16 cellular contexts compared by ENCODE assay signal in genomic region chr1:40789675-40790430, GRCh38. TPM values are rescaled to one million over a fixed set of nuclear protein-coding genes. Genes with fewer than 3 reads are reported as not detected.
DNase-seq lines count a peak whose midpoint lies in the region; ATAC-seq and TF ChIP-seq lines count a peak whose summit lies in the region.
"Had no signal": no experiment of that assay in that cellular context is flagged by ENCODE, and none has a peak within 500 bp of the region (broad histone marks: within the 10 kb centered on the region; RNA-seq: fewer than 3 reads in every experiment).

No MANE protein-coding gene starts in this region.

- peaks cover 0 to 15% (median 3%) of the 10 kb centered on the region in 9 donors for H3K4me1 ChIP-seq in heart right ventricle
- H3K4me1 ChIP-seq in gastroesophageal sphincter: peaks cover 0 to 99% (median 23%) of the 10 kb centered on the region in 3 donors
- peaks cover 40% of the 10 kb centered on the region for H3K4me1 ChIP-seq in rectal smooth muscle tissue (ENCODE audit: control insufficient read depth, insufficient read depth, low read length)
- H3K4me1 ChIP-seq: Caco-2 had no signal

- DNase-seq in Right ventricle myocardium inferior (ENCODE audit: missing footprints) (peak; percentile 5), heart right ventricle (no peak), SW 1271 (lab: John Stamatoyannopoulos, UW) (no peak)
- DNase-seq in activated CD4-positive, alpha-beta T cell treated with anti-CD3 and anti-CD28 coated beads, Interleukin-2, amount 50 U/mL, for 4 hours: no peak
- DNase-seq: Caco-2, NCI-H1092 treated with DMSO at 0.1 percent for 48 hours, NCI-H1694 treated with DMSO at 0.1 percent for 48 hours, SHP77 treated with DMSO at 0.1 percent for 48 hours had no signal

- H3K9me3 ChIP-seq in heart right ventricle (no peaks in the 10 kb centered on the region), gastroesophageal sphincter (no peaks in the 10 kb centered on the region)
- H3K9me3 ChIP-seq: Caco-2 had no signal

- H3K27me3 ChIP-seq in heart right ventricle (peaks cover 0 to 9% (median 0%) of the 10 kb centered on the region in 7 donors), gastroesophageal sphincter (no peaks in the 10 kb centered on the region), rectal smooth muscle tissue (ENCODE audit: control insufficient read depth, insufficient read depth, low read length) (no peaks in the 10 kb centered on the region)

- ATAC-seq in Right ventricle myocardium inferior (no peak), heart right ventricle (no peak), gastroesophageal sphincter (no peak), HG03175 (IDR thresholded peaks at IDR 0.05; ENCODE audit: unreplicated experiment) (no peak), HG02798 (IDR thresholded peaks at IDR 0.05; ENCODE audit: poor library complexity, unreplicated experiment) (no peak)
- ATAC-seq: HCT116 had no signal

- TF ChIP-seq EP300 in gastroesophageal sphincter (IDR thresholded peaks at IDR 0.05): no peak

- no peak for TF ChIP-seq POLR2A in gastroesophageal sphincter (IDR thresholded peaks at IDR 0.05)

- H3K4me3 ChIP-seq in heart right ventricle: no peak overlapping the region
- H3K4me3 ChIP-seq in gastroesophageal sphincter: no peak overlapping the region
- no peak overlapping the region for H3K4me3 ChIP-seq in rectal smooth muscle tissue (ENCODE audit: low read length)

- H3K27ac ChIP-seq in heart right ventricle (no peak overlapping the region), gastroesophageal sphincter (peak overlapping the region in 3 of 4 donors; percentile 64 to 92 (median 90)), rectal smooth muscle tissue (ENCODE audit: low read depth, low read length) (peak overlapping the region; percentile 59)
- H3K27ac ChIP-seq: C4-2B, KMS-11 had no signal

- intact Hi-C loops in Right ventricle myocardium inferior (cut with DNase I) (no loop called here), heart right ventricle (cut with DNase I) (no loop called here)

- no peak overlapping the region for H3K9ac ChIP-seq in rectal smooth muscle tissue (ENCODE audit: low read length)
- H3K9ac ChIP-seq: KMS-11 had no signal

- H3K36me3 ChIP-seq in heart right ventricle: no peaks in the 10 kb centered on the region
- H3K36me3 ChIP-seq in gastroesophageal sphincter: no peaks in the 10 kb centered on the region
- no peaks in the 10 kb centered on the region for H3K36me3 ChIP-seq in rectal smooth muscle tissue (ENCODE audit: control insufficient read depth, insufficient read depth, low read length)

- 86 to 88% methylated on average over 13 of the region's 13 CpGs for WGBS in heart right ventricle, 2 donors
- 61 to 72% methylated on average over 4 to 9 of the region's 13 CpGs for WGBS in gastroesophageal sphincter (ENCODE audit: low coverage in 1 of 2), 2 donors

- TF ChIP-seq CTCF in heart right ventricle (IDR thresholded peaks at IDR 0.05) (no peak), gastroesophageal sphincter (IDR thresholded peaks at IDR 0.05) (no peak)

RNA-seq across cellular contexts. Expression of gene KCNQ4, which starts 6.3 kb away (rescaled TPM):
- total RNA-seq in Right ventricle myocardium inferior (2.8 TPM), heart right ventricle (1 to 10 TPM; 1.2 to 3.4 (median 2.1) TPM), gastroesophageal sphincter (10 to 100 TPM in 3 of 4 donors, 1 to 10 TPM in 1; 6.1 to 25.5 (median 10.2) TPM)
- polyA plus RNA-seq in heart right ventricle: 1 to 10 TPM; 1.0 to 3.4 TPM
- total RNA-seq: MCF 10A had no signal

Comparison
In these comparisons a context has a peak if more than half of its experiments do, and no peak if none do; other contexts are left out.
1. H3K27ac ChIP-seq: peak in gastroesophageal sphincter (3 of 4) and rectal smooth muscle tissue (single experiment); none in heart right ventricle (0 of 10).